ENCODE assay signal across 10 cellular contexts in genomic region chr14:61608245-61609142, GRCh38.
DNase-seq lines count a peak whose midpoint lies in the region; ATAC-seq and TF ChIP-seq lines count a peak whose summit lies in the region.
"Had no signal": no experiment of that assay in that cellular context is flagged by ENCODE, and none has a peak within 500 bp of the region (broad histone marks: within the 10 kb centered on the region; RNA-seq: fewer than 3 reads in every experiment).

No MANE protein-coding gene starts in this region.

- peak; percentile 22 for ATAC-seq in WTC11
- ATAC-seq in activated CD4-positive, CD25-positive, alpha-beta regulatory T cell treated with anti-CD3 and anti-CD28 coated beads, Interleukin-2, amount 50 U/mL, for 24 hours, result no peak

- H3K27ac ChIP-seq in stomach smooth muscle (ENCODE audit: low read length), result peak overlapping the region; percentile 18
- H3K27ac ChIP-seq in coronary artery, result no peak overlapping the region

- peaks cover 16% of the 10 kb centered on the region for H3K4me1 ChIP-seq in stomach smooth muscle (ENCODE audit: control insufficient read depth, insufficient read depth, low read length)

- no peak overlapping the region for H3K9ac ChIP-seq in stomach smooth muscle (ENCODE audit: low read length in 2 of 2)

- no peak for TF ChIP-seq CTCF in WTC11 (IDR thresholded peaks at IDR 0.05)
- TF ChIP-seq CTCF in coronary artery (IDR thresholded peaks at IDR 0.05), result no peak

- intact Hi-C loops in activated naive CD4-positive, alpha-beta T cell treated with anti-CD3 and anti-CD28 coated beads for 36 hours (cut with micrococcal nuclease), result no loop called here

- H3K27me3 ChIP-seq in stomach smooth muscle (ENCODE audit: control insufficient read depth in 1 of 2, insufficient read depth in 2 of 2, low read length in 2 of 2), result no peaks in the 10 kb centered on the region

- no peaks in the 10 kb centered on the region for H3K9me3 ChIP-seq in stomach smooth muscle (ENCODE audit: control insufficient read depth in 2 of 2, low read length in 2 of 2)

- no peaks in the 10 kb centered on the region for H3K27me3 Mint-ChIP-seq in WTC11 (ENCODE audit: low read depth)
- H3K27me3 Mint-ChIP-seq in activated naive CD8-positive, alpha-beta T cell treated with anti-CD3 and anti-CD28 coated beads for 36 hours, result no peaks in the 10 kb centered on the region
- no peaks in the 10 kb centered on the region for H3K27me3 Mint-ChIP-seq in activated naive CD4-positive, alpha-beta T cell treated with anti-CD3 and anti-CD28 coated beads for 36 hours (ENCODE audit: low read depth)
- H3K27me3 Mint-ChIP-seq: activated naive CD4-positive, alpha-beta T cell treated with anti-CD3 and anti-CD28 coated beads, Interleukin-2, amount 50 U/mL, for 24 hours had no signal

- POLR2A ChIA-PET in WTC11 (lab: Charles Lee), result no interaction called here

- H3K36me3 Mint-ChIP-seq in WTC11, result no peaks in the 10 kb centered on the region
- H3K36me3 Mint-ChIP-seq in activated naive CD8-positive, alpha-beta T cell treated with anti-CD3 and anti-CD28 coated beads for 36 hours, result no peaks in the 10 kb centered on the region
- no peaks in the 10 kb centered on the region for H3K36me3 Mint-ChIP-seq in activated naive CD4-positive, alpha-beta T cell treated with anti-CD3 and anti-CD28 coated beads for 36 hours (ENCODE audit: low read depth)
- H3K36me3 Mint-ChIP-seq: activated naive CD4-positive, alpha-beta T cell treated with anti-CD3 and anti-CD28 coated beads, Interleukin-2, amount 50 U/mL, for 24 hours had no signal

- no peak overlapping the region for H3K4me3 ChIP-seq in stomach smooth muscle (ENCODE audit: low read length in 2 of 2)
- H3K4me3 ChIP-seq in coronary artery, result no peak overlapping the region

- no peak overlapping the region for H3K4me3 Mint-ChIP-seq in WTC11
- no peak overlapping the region for H3K4me3 Mint-ChIP-seq in activated naive CD8-positive, alpha-beta T cell treated with anti-CD3 and anti-CD28 coated beads for 36 hours
- no peak overlapping the region for H3K4me3 Mint-ChIP-seq in activated naive CD4-positive, alpha-beta T cell treated with anti-CD3 and anti-CD28 coated beads for 36 hours
- H3K4me3 Mint-ChIP-seq: activated naive CD4-positive, alpha-beta T cell treated with anti-CD3 and anti-CD28 coated beads, Interleukin-2, amount 50 U/mL, for 24 hours had no signal

- CTCF ChIA-PET in WTC11 (lab: Charles Lee), result interaction anchor here (1.0 to 2.3 kb wide), 8 partner anchors 15 to 138 kb away, joined by 3 to 6 read pairs (median 4); partner anchors contain the start of gene HIF1A
- CTCF ChIA-PET in activated naive CD4-positive, alpha-beta T cell treated with anti-CD3 and anti-CD28 coated beads for 36 hours (lab: Charles Lee), result interaction anchor here (0.9 to 1.3 kb wide), 2 partner anchors 9 to 133 kb away, joined by 3 read pairs; no protein-coding TSS in a partner anchor

- H3K4me1 Mint-ChIP-seq in WTC11, result peaks cover 56% of the 10 kb centered on the region
- peaks cover 13% of the 10 kb centered on the region for H3K4me1 Mint-ChIP-seq in activated naive CD8-positive, alpha-beta T cell treated with anti-CD3 and anti-CD28 coated beads for 36 hours
- peaks cover 4% of the 10 kb centered on the region for H3K4me1 Mint-ChIP-seq in activated naive CD4-positive, alpha-beta T cell treated with anti-CD3 and anti-CD28 coated beads for 36 hours (ENCODE audit: low read depth)
- H3K4me1 Mint-ChIP-seq: activated naive CD4-positive, alpha-beta T cell treated with anti-CD3 and anti-CD28 coated beads, Interleukin-2, amount 50 U/mL, for 24 hours had no signal

- no peaks in the 10 kb centered on the region for H3K36me3 ChIP-seq in stomach smooth muscle (ENCODE audit: control insufficient read depth in 2 of 2, insufficient read depth in 2 of 2, low read length in 2 of 2)

- peak; percentile 85 for DNase-seq in NCI-H128 (lab: John Stamatoyannopoulos, UW; ENCODE audit: unreplicated experiment)
- DNase-seq in WTC11 (ENCODE audit: low spot score), result no peak
- peak in 34 of 51 donors; percentile 6 to 66 (median 28) for DNase-seq in hypothalamus (lab: John Stamatoyannopoulos, UW)
- no peak for DNase-seq in activated naive CD8-positive, alpha-beta T cell treated with anti-CD3 and anti-CD28 coated beads for 36 hours
- DNase-seq in coronary artery (ENCODE audit: low spot score), result no peak
- no peak for DNase-seq in activated naive CD4-positive, alpha-beta T cell treated with anti-CD3 and anti-CD28 coated beads for 36 hours
- DNase-seq: NK-92 treated with Interleukin-12 subunit alpha and Interleukin-12 subunit beta, amount 100 ng/mL, for 24 hours had no signal

- H3K9me3 Mint-ChIP-seq in WTC11, result no peaks in the 10 kb centered on the region
- H3K9me3 Mint-ChIP-seq in activated naive CD8-positive, alpha-beta T cell treated with anti-CD3 and anti-CD28 coated beads for 36 hours, result no peaks in the 10 kb centered on the region
- no peaks in the 10 kb centered on the region for H3K9me3 Mint-ChIP-seq in activated naive CD4-positive, alpha-beta T cell treated with anti-CD3 and anti-CD28 coated beads for 36 hours
- H3K9me3 Mint-ChIP-seq: activated naive CD4-positive, alpha-beta T cell treated with anti-CD3 and anti-CD28 coated beads, Interleukin-2, amount 50 U/mL, for 24 hours had no signal

- H3K27ac Mint-ChIP-seq in WTC11, result peak overlapping the region; percentile 67; the same call in 1 of the 2 replicates
- H3K27ac Mint-ChIP-seq in activated naive CD8-positive, alpha-beta T cell treated with anti-CD3 and anti-CD28 coated beads for 36 hours, result no peak overlapping the region
- H3K27ac Mint-ChIP-seq in activated naive CD4-positive, alpha-beta T cell treated with anti-CD3 and anti-CD28 coated beads for 36 hours, result no peak overlapping the region
- H3K27ac Mint-ChIP-seq: activated naive CD4-positive, alpha-beta T cell treated with anti-CD3 and anti-CD28 coated beads, Interleukin-2, amount 50 U/mL, for 24 hours had no signal

TF ChIP-seq in WTC11, 78 proteins besides CTCF, POLR2A, EP300 and RAD21:
- TF ChIP-seq ZNF317 (CRISPR knock-in tag; IDR thresholded peaks at IDR 0.05; ENCODE audit: borderline replicate concordance, low read depth) (peak; percentile 62; the same call in 1 of the 2 replicates), FOXK1 (CRISPR knock-in tag; IDR thresholded peaks at IDR 0.05) (no peak)

Comparison
In these comparisons a context has a peak if more than half of its experiments do, and no peak if none do; other contexts are left out.
1. DNase-seq: peak in NCI-H128 (single experiment) and hypothalamus (34 of 51); none in WTC11 (single experiment), activated naive CD8-positive, alpha-beta T cell treated with anti-CD3 and anti-CD28 coated beads for 36 hours (single experiment), coronary artery (single experiment) and activated naive CD4-positive, alpha-beta T cell treated with anti-CD3 and anti-CD28 coated beads for 36 hours (single experiment).